Comparison of ENCODE assay signal across 3 cellular contexts in the genomic region with DNA sequence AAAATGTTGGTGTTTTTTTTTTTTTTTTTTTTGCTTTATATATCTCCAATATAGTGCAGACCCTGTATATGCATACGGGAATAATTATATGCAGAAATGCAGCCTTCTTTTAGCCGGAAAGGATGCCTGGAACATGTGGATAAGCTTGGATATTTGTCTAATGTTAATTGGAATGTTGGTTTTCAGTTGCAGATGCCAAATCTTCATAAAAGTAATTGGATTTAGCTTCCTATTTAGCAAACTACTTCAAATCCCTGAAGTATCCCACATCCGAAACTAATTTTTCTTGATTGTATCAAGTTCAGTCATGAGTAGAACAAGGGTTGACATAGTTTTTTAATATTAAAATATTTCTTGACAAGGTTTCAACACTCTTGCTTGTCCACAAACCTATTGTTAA.
A peak's percentile ranks its signal among the peaks of the same experiment; 100 is the strongest.
TF ChIP-seq lines count a peak whose summit lies in the region.

No MANE protein-coding gene starts in this region.

TF ChIP-seq in SK-N-SH treated with all-trans-retinoic acid at 6 μM for 48 hours, 23 proteins besides CTCF, POLR2A, EP300 and RAD21 (continued from another document):
- TF ChIP-seq, protein P1, sequence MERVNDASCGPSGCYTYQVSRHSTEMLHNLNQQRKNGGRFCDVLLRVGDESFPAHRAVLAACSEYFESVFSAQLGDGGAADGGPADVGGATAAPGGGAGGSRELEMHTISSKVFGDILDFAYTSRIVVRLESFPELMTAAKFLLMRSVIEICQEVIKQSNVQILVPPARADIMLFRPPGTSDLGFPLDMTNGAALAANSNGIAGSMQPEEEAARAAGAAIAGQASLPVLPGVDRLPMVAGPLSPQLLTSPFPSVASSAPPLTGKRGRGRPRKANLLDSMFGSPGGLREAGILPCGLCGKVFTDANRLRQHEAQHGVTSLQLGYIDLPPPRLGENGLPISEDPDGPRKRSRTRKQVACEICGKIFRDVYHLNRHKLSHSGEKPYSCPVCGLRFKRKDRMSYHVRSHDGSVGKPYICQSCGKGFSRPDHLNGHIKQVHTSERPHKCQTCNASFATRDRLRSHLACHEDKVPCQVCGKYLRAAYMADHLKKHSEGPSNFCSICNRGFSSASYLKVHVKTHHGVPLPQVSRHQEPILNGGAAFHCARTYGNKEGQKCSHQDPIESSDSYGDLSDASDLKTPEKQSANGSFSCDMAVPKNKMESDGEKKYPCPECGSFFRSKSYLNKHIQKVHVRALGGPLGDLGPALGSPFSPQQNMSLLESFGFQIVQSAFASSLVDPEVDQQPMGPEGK (CRISPR knock-in tag; IDR thresholded peaks at IDR 0.05; ENCODE audit: borderline replicate concordance): no peak
- TF ChIP-seq, protein P2, sequence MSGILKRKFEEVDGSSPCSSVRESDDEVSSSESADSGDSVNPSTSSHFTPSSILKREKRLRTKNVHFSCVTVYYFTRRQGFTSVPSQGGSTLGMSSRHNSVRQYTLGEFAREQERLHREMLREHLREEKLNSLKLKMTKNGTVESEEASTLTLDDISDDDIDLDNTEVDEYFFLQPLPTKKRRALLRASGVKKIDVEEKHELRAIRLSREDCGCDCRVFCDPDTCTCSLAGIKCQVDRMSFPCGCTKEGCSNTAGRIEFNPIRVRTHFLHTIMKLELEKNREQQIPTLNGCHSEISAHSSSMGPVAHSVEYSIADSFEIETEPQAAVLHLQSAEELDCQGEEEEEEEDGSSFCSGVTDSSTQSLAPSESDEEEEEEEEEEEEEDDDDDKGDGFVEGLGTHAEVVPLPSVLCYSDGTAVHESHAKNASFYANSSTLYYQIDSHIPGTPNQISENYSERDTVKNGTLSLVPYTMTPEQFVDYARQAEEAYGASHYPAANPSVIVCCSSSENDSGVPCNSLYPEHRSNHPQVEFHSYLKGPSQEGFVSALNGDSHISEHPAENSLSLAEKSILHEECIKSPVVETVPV (CRISPR knock-in tag; IDR thresholded peaks at IDR 0.05): no peak
- TF ChIP-seq ZFP30 (CRISPR knock-in tag; IDR thresholded peaks at IDR 0.05) (no peak), ESRRG (CRISPR knock-in tag; IDR thresholded peaks at IDR 0.05) (no peak), CSDC2 (CRISPR knock-in tag; IDR thresholded peaks at IDR 0.05) (no peak), ARNTL (CRISPR knock-in tag; IDR thresholded peaks at IDR 0.05; ENCODE audit: borderline replicate concordance, low read depth) (no peak), GLIS3 (CRISPR knock-in tag; IDR thresholded peaks at IDR 0.05) (no peak), PPARA (CRISPR knock-in tag; IDR thresholded peaks at IDR 0.05; ENCODE audit: borderline replicate concordance) (no peak), ZC3H10 (CRISPR knock-in tag; IDR thresholded peaks at IDR 0.05) (no peak), ZNF8 (CRISPR knock-in tag; IDR thresholded peaks at IDR 0.05) (no peak), TCF4 (CRISPR knock-in tag; IDR thresholded peaks at IDR 0.05; ENCODE audit: borderline replicate concordance) (peak; percentile 40; the same call in 1 of the 2 replicates), OSR1 (CRISPR knock-in tag; IDR thresholded peaks at IDR 0.05) (no peak), SNAI2 (CRISPR knock-in tag; IDR thresholded peaks at IDR 0.05) (no peak), ISL1 (CRISPR knock-in tag; IDR thresholded peaks at IDR 0.05) (peak; percentile 52)
- TF ChIP-seq, protein P3, sequence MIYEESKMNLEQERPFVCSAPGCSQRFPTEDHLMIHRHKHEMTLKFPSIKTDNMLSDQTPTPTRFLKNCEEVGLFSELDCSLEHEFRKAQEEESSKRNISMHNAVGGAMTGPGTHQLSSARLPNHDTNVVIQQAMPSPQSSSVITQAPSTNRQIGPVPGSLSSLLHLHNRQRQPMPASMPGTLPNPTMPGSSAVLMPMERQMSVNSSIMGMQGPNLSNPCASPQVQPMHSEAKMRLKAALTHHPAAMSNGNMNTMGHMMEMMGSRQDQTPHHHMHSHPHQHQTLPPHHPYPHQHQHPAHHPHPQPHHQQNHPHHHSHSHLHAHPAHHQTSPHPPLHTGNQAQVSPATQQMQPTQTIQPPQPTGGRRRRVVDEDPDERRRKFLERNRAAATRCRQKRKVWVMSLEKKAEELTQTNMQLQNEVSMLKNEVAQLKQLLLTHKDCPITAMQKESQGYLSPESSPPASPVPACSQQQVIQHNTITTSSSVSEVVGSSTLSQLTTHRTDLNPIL (CRISPR knock-in tag; IDR thresholded peaks at IDR 0.05; ENCODE audit: low read depth): no peak

TF ChIP-seq in SK-N-SH, 30 proteins besides CTCF, POLR2A, EP300 and RAD21 (continues in another document):
- TF ChIP-seq, protein P4, sequence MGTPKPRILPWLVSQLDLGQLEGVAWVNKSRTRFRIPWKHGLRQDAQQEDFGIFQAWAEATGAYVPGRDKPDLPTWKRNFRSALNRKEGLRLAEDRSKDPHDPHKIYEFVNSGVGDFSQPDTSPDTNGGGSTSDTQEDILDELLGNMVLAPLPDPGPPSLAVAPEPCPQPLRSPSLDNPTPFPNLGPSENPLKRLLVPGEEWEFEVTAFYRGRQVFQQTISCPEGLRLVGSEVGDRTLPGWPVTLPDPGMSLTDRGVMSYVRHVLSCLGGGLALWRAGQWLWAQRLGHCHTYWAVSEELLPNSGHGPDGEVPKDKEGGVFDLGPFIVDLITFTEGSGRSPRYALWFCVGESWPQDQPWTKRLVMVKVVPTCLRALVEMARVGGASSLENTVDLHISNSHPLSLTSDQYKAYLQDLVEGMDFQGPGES (IDR thresholded peaks at IDR 0.05; ENCODE audit: low read depth, low read length): no peak
- TF ChIP-seq NFIC (IDR thresholded peaks at IDR 0.05; ENCODE audit: borderline replicate concordance) (no peak), SIN3A (IDR thresholded peaks at IDR 0.05; ENCODE audit: borderline replicate concordance, low read depth, low read length) (no peak), YY1 (IDR thresholded peaks at IDR 0.05; ENCODE audit: low read depth) (no peak), TAF1 (IDR thresholded peaks at IDR 0.05; ENCODE audit: borderline replicate concordance, low read depth, low read length) (no peak), MEF2A (IDR thresholded peaks at IDR 0.05; ENCODE audit: borderline replicate concordance, low read depth) (no peak), SMC3 (IDR thresholded peaks at IDR 0.05; ENCODE audit: low read depth, low read length) (no peak), FOXM1 (IDR thresholded peaks at IDR 0.05; ENCODE audit: low read depth) (no peak), CHD2 (IDR thresholded peaks at IDR 0.05; ENCODE audit: low read length, partially characterized antibody) (no peak)
- TF ChIP-seq, protein P5, sequence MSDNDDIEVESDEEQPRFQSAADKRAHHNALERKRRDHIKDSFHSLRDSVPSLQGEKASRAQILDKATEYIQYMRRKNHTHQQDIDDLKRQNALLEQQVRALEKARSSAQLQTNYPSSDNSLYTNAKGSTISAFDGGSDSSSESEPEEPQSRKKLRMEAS (IDR thresholded peaks at IDR 0.05; ENCODE audit: low read depth): no peak
- TF ChIP-seq, protein P6, sequence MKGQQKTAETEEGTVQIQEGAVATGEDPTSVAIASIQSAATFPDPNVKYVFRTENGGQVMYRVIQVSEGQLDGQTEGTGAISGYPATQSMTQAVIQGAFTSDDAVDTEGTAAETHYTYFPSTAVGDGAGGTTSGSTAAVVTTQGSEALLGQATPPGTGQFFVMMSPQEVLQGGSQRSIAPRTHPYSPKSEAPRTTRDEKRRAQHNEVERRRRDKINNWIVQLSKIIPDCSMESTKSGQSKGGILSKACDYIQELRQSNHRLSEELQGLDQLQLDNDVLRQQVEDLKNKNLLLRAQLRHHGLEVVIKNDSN (IDR thresholded peaks at IDR 0.05; ENCODE audit: borderline replicate concordance, low read depth): no peak
- TF ChIP-seq, protein P7, sequence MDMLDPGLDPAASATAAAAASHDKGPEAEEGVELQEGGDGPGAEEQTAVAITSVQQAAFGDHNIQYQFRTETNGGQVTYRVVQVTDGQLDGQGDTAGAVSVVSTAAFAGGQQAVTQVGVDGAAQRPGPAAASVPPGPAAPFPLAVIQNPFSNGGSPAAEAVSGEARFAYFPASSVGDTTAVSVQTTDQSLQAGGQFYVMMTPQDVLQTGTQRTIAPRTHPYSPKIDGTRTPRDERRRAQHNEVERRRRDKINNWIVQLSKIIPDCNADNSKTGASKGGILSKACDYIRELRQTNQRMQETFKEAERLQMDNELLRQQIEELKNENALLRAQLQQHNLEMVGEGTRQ (IDR thresholded peaks at IDR 0.05; ENCODE audit: borderline replicate concordance, low read depth, low read length): no peak
- TF ChIP-seq, protein P8, sequence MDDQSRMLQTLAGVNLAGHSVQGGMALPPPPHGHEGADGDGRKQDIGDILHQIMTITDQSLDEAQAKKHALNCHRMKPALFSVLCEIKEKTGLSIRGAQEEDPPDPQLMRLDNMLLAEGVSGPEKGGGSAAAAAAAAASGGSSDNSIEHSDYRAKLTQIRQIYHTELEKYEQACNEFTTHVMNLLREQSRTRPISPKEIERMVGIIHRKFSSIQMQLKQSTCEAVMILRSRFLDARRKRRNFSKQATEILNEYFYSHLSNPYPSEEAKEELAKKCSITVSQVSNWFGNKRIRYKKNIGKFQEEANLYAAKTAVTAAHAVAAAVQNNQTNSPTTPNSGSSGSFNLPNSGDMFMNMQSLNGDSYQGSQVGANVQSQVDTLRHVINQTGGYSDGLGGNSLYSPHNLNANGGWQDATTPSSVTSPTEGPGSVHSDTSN (IDR thresholded peaks at IDR 0.05): no peak
- TF ChIP-seq, protein P9, sequence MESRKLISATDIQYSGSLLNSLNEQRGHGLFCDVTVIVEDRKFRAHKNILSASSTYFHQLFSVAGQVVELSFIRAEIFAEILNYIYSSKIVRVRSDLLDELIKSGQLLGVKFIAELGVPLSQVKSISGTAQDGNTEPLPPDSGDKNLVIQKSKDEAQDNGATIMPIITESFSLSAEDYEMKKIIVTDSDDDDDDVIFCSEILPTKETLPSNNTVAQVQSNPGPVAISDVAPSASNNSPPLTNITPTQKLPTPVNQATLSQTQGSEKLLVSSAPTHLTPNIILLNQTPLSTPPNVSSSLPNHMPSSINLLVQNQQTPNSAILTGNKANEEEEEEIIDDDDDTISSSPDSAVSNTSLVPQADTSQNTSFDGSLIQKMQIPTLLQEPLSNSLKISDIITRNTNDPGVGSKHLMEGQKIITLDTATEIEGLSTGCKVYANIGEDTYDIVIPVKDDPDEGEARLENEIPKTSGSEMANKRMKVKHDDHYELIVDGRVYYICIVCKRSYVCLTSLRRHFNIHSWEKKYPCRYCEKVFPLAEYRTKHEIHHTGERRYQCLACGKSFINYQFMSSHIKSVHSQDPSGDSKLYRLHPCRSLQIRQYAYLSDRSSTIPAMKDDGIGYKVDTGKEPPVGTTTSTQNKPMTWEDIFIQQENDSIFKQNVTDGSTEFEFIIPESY (IDR thresholded peaks at IDR 0.05; ENCODE audit: borderline replicate concordance, low read depth): no peak

TF ChIP-seq in endothelial cell of umbilical vein, 7 proteins besides CTCF, POLR2A, EP300 and RAD21 (continued from another document):
- no peak for TF ChIP-seq POLR2AphosphoS5 (IDR thresholded peaks at IDR 0.05; ENCODE audit: insufficient read depth, low read depth, low read length)
